1 cellular context compared by ENCODE assay signal in the genomic region with DNA sequence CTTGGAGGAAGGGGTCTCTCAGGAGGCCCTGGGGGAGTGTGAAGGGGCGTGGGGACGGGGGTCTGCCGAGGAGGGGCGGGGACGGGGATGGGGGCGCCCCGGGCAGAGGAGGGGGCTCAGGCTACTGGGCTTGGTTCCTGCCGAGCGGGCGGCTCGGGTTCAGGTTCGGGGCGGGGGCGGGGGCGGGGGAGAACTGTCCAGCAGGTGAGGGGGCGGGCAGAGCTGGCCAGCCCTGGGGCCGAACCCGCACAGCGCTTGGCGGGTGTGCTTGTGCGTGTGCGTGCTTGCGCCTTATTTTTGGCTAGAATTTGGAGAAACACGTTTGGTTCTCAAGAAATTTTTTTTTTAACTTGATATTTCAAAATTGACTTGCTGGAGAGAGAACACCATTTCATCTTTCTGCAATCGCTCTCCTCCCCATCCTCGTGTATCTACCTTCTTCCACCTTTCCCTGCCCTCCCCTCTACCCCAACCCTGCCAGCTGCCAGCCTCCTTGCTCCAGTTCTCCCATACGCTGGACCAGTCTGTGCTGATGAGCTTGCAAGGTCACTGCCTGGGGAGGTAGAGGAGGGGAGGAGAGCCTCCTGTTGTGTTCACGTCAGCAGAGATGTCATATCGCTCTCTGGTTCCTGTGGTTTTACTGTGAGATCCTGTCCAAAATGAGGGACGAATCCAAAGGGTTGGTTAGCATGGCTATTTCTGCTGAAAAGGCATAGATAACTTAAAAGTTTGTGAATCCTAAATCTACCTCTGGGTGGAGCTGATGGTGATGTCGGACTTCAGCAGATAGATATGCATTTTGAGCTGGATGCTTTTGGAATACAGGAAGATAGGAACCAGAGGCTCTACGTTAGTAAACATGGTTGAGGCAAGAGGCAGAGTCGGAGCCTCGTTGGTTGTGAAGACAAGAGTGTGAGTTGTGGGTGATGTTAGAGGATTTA.
A peak's percentile ranks its signal among the peaks of the same experiment; 100 is the strongest.
TF ChIP-seq lines count a peak whose summit lies in the region.

No MANE protein-coding gene starts in this region.

TF ChIP-seq in HepG2, 621 proteins besides CTCF, POLR2A, EP300 and RAD21 (continues in another document):
- no peak for TF ChIP-seq ZKSCAN5 (CRISPR knock-in tag; IDR thresholded peaks at IDR 0.05)
- no peak for TF ChIP-seq MTF1 (CRISPR knock-in tag; IDR thresholded peaks at IDR 0.05)
- TF ChIP-seq, protein P1, sequence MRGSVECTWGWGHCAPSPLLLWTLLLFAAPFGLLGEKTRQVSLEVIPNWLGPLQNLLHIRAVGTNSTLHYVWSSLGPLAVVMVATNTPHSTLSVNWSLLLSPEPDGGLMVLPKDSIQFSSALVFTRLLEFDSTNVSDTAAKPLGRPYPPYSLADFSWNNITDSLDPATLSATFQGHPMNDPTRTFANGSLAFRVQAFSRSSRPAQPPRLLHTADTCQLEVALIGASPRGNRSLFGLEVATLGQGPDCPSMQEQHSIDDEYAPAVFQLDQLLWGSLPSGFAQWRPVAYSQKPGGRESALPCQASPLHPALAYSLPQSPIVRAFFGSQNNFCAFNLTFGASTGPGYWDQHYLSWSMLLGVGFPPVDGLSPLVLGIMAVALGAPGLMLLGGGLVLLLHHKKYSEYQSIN (CRISPR knock-in tag; IDR thresholded peaks at IDR 0.05; ENCODE audit: borderline replicate concordance) = no peak
- no peak for TF ChIP-seq ZNF605 (CRISPR knock-in tag; IDR thresholded peaks at IDR 0.05)
- TF ChIP-seq GLI4 (CRISPR knock-in tag; IDR thresholded peaks at IDR 0.05; ENCODE audit: borderline replicate concordance) = no peak
- TF ChIP-seq, protein P2, sequence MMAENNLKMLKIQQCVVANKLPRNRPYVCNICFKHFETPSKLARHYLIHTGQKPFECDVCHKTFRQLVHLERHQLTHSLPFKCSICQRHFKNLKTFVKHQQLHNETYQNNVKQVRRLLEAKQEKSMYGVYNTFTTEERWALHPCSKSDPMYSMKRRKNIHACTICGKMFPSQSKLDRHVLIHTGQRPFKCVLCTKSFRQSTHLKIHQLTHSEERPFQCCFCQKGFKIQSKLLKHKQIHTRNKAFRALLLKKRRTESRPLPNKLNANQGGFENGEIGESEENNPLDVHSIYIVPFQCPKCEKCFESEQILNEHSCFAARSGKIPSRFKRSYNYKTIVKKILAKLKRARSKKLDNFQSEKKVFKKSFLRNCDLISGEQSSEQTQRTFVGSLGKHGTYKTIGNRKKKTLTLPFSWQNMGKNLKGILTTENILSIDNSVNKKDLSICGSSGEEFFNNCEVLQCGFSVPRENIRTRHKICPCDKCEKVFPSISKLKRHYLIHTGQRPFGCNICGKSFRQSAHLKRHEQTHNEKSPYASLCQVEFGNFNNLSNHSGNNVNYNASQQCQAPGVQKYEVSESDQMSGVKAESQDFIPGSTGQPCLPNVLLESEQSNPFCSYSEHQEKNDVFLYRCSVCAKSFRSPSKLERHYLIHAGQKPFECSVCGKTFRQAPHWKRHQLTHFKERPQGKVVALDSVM (CRISPR knock-in tag; IDR thresholded peaks at IDR 0.05) = no peak
- TF ChIP-seq ZBTB21 (CRISPR knock-in tag; IDR thresholded peaks at IDR 0.05) = no peak
- no peak for TF ChIP-seq ZNF33B (CRISPR knock-in tag; IDR thresholded peaks at IDR 0.05)
- TF ChIP-seq FOXA1 (IDR thresholded peaks at IDR 0.05) = no peak
- TF ChIP-seq FOXA1 (CRISPR knock-in tag; IDR thresholded peaks at IDR 0.05) = 0 out of 2 replicates have a peak, but pooled peaks have one; percentile 41
- no peak for TF ChIP-seq KLF13 (CRISPR knock-in tag; IDR thresholded peaks at IDR 0.05)
- no peak for TF ChIP-seq ZNF317 (CRISPR knock-in tag; IDR thresholded peaks at IDR 0.05)
- no peak for TF ChIP-seq ZNF354B (CRISPR knock-in tag; IDR thresholded peaks at IDR 0.05)
- no peak for TF ChIP-seq TEAD2 (CRISPR knock-in tag; IDR thresholded peaks at IDR 0.05)
- peak; percentile 24 for TF ChIP-seq TEAD3 (CRISPR knock-in tag; optimal IDR thresholded peaks at IDR 0.05; ENCODE audit: borderline replicate concordance)
- TF ChIP-seq NFIB (CRISPR knock-in tag; IDR thresholded peaks at IDR 0.05; ENCODE audit: borderline replicate concordance) = no peak
- TF ChIP-seq, protein P3, sequence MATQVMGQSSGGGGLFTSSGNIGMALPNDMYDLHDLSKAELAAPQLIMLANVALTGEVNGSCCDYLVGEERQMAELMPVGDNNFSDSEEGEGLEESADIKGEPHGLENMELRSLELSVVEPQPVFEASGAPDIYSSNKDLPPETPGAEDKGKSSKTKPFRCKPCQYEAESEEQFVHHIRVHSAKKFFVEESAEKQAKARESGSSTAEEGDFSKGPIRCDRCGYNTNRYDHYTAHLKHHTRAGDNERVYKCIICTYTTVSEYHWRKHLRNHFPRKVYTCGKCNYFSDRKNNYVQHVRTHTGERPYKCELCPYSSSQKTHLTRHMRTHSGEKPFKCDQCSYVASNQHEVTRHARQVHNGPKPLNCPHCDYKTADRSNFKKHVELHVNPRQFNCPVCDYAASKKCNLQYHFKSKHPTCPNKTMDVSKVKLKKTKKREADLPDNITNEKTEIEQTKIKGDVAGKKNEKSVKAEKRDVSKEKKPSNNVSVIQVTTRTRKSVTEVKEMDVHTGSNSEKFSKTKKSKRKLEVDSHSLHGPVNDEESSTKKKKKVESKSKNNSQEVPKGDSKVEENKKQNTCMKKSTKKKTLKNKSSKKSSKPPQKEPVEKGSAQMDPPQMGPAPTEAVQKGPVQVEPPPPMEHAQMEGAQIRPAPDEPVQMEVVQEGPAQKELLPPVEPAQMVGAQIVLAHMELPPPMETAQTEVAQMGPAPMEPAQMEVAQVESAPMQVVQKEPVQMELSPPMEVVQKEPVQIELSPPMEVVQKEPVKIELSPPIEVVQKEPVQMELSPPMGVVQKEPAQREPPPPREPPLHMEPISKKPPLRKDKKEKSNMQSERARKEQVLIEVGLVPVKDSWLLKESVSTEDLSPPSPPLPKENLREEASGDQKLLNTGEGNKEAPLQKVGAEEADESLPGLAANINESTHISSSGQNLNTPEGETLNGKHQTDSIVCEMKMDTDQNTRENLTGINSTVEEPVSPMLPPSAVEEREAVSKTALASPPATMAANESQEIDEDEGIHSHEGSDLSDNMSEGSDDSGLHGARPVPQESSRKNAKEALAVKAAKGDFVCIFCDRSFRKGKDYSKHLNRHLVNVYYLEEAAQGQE (IDR thresholded peaks at IDR 0.05; ENCODE audit: borderline replicate concordance in 1 of 2, low read depth in 1 of 2, low read length in 2 of 2) = peak; percentile 15 to 48
- no peak for TF ChIP-seq HMG20A (CRISPR knock-in tag; IDR thresholded peaks at IDR 0.05; ENCODE audit: borderline replicate concordance)
- no peak for TF ChIP-seq ZNF256 (CRISPR knock-in tag; conservative IDR thresholded peaks at IDR 0.05)
- TF ChIP-seq, protein P4, sequence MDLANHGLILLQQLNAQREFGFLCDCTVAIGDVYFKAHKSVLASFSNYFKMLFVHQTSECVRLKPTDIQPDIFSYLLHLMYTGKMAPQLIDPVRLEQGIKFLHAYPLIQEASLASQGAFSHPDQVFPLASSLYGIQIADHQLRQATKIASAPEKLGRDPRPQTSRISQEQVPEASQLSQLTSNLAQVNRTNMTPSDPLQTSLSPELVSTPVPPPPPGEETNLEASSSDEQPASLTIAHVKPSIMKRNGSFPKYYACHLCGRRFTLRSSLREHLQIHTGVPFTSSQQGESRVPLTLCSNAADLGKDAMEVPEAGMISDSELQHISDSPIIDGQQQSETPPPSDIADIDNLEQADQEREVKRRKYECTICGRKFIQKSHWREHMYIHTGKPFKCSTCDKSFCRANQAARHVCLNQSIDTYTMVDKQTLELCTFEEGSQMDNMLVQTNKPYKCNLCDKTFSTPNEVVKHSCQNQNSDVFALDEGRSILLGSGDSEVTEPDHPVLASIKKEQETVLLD (CRISPR knock-in tag; IDR thresholded peaks at IDR 0.05; ENCODE audit: low read depth) = 0 out of 2 replicates have a peak, but pooled peaks have one; percentile 12
- no peak for TF ChIP-seq ZNF337 (CRISPR knock-in tag; IDR thresholded peaks at IDR 0.05; ENCODE audit: borderline replicate concordance, low read depth)
- TF ChIP-seq ZNF552 (CRISPR knock-in tag; IDR thresholded peaks at IDR 0.05; ENCODE audit: borderline replicate concordance) = no peak
- TF ChIP-seq CAMTA2 (CRISPR knock-in tag; IDR thresholded peaks at IDR 0.05; ENCODE audit: borderline replicate concordance) = no peak
- TF ChIP-seq, protein P5, sequence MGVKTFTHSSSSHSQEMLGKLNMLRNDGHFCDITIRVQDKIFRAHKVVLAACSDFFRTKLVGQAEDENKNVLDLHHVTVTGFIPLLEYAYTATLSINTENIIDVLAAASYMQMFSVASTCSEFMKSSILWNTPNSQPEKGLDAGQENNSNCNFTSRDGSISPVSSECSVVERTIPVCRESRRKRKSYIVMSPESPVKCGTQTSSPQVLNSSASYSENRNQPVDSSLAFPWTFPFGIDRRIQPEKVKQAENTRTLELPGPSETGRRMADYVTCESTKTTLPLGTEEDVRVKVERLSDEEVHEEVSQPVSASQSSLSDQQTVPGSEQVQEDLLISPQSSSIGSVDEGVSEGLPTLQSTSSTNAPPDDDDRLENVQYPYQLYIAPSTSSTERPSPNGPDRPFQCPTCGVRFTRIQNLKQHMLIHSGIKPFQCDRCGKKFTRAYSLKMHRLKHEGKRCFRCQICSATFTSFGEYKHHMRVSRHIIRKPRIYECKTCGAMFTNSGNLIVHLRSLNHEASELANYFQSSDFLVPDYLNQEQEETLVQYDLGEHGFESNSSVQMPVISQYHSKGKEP (CRISPR knock-in tag; IDR thresholded peaks at IDR 0.05) = no peak
- peak; percentile 46; the same call in 1 of the 2 replicates for TF ChIP-seq FOXK1 (CRISPR knock-in tag; IDR thresholded peaks at IDR 0.05; ENCODE audit: borderline replicate concordance, low read depth)
- TF ChIP-seq ZBTB7A (CRISPR knock-in tag; IDR thresholded peaks at IDR 0.05) = no peak
- no peak for TF ChIP-seq MAZ (IDR thresholded peaks at IDR 0.05; ENCODE audit: borderline replicate concordance, low read depth, low read length)
- TF ChIP-seq MAZ (CRISPR knock-in tag; IDR thresholded peaks at IDR 0.05; ENCODE audit: low read depth) = no peak
- no peak for TF ChIP-seq XRCC5 (optimal IDR thresholded peaks at IDR 0.05; ENCODE audit: low read length)
- TF ChIP-seq, protein P6, sequence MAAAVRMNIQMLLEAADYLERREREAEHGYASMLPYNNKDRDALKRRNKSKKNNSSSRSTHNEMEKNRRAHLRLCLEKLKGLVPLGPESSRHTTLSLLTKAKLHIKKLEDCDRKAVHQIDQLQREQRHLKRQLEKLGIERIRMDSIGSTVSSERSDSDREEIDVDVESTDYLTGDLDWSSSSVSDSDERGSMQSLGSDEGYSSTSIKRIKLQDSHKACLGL (CRISPR knock-in tag; IDR thresholded peaks at IDR 0.05) = no peak
- no peak for TF ChIP-seq TBX3 (IDR thresholded peaks at IDR 0.05; ENCODE audit: borderline replicate concordance)
- TF ChIP-seq SUZ12 (IDR thresholded peaks at IDR 0.05; ENCODE audit: low read depth, low read length) = no peak
- TF ChIP-seq, protein P7, sequence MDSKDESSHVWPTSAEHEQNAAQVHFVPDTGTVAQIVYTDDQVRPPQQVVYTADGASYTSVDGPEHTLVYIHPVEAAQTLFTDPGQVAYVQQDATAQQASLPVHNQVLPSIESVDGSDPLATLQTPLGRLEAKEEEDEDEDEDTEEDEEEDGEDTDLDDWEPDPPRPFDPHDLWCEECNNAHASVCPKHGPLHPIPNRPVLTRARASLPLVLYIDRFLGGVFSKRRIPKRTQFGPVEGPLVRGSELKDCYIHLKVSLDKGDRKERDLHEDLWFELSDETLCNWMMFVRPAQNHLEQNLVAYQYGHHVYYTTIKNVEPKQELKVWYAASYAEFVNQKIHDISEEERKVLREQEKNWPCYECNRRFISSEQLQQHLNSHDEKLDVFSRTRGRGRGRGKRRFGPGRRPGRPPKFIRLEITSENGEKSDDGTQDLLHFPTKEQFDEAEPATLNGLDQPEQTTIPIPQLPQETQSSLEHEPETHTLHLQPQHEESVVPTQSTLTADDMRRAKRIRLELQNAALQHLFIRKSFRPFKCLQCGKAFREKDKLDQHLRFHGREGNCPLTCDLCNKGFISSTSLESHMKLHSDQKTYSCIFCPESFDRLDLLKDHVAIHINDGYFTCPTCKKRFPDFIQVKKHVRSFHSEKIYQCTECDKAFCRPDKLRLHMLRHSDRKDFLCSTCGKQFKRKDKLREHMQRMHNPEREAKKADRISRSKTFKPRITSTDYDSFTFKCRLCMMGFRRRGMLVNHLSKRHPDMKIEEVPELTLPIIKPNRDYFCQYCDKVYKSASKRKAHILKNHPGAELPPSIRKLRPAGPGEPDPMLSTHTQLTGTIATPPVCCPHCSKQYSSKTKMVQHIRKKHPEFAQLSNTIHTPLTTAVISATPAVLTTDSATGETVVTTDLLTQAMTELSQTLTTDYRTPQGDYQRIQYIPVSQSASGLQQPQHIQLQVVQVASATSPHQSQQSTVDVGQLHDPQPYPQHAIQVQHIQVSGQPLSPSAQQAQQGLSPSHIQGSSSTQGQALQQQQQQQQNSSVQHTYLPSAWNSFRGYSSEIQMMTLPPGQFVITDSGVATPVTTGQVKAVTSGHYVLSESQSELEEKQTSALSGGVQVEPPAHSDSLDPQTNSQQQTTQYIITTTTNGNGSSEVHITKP (CRISPR knock-in tag; IDR thresholded peaks at IDR 0.05; ENCODE audit: low read depth) = peak; percentile 51; the same call in 1 of the 2 replicates
- TF ChIP-seq NR2F1 (CRISPR knock-in tag; IDR thresholded peaks at IDR 0.05) = no peak
- TF ChIP-seq, protein P8, sequence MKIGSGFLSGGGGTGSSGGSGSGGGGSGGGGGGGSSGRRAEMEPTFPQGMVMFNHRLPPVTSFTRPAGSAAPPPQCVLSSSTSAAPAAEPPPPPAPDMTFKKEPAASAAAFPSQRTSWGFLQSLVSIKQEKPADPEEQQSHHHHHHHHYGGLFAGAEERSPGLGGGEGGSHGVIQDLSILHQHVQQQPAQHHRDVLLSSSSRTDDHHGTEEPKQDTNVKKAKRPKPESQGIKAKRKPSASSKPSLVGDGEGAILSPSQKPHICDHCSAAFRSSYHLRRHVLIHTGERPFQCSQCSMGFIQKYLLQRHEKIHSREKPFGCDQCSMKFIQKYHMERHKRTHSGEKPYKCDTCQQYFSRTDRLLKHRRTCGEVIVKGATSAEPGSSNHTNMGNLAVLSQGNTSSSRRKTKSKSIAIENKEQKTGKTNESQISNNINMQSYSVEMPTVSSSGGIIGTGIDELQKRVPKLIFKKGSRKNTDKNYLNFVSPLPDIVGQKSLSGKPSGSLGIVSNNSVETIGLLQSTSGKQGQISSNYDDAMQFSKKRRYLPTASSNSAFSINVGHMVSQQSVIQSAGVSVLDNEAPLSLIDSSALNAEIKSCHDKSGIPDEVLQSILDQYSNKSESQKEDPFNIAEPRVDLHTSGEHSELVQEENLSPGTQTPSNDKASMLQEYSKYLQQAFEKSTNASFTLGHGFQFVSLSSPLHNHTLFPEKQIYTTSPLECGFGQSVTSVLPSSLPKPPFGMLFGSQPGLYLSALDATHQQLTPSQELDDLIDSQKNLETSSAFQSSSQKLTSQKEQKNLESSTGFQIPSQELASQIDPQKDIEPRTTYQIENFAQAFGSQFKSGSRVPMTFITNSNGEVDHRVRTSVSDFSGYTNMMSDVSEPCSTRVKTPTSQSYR (CRISPR knock-in tag; IDR thresholded peaks at IDR 0.05; ENCODE audit: borderline replicate concordance) = no peak
- TF ChIP-seq NKX3-1 (CRISPR knock-in tag; IDR thresholded peaks at IDR 0.05) = no peak
- TF ChIP-seq NFKB2 (CRISPR knock-in tag; IDR thresholded peaks at IDR 0.05; ENCODE audit: borderline replicate concordance) = no peak
- TF ChIP-seq ZNF598 (CRISPR knock-in tag; IDR thresholded peaks at IDR 0.05; ENCODE audit: borderline replicate concordance) = no peak
- peak; percentile 1; the same call in 1 of the 2 replicates for TF ChIP-seq MAFF (IDR thresholded peaks at IDR 0.05; ENCODE audit: low read depth, low read length)
- TF ChIP-seq KAT8 (CRISPR knock-in tag; IDR thresholded peaks at IDR 0.05) = 0 out of 2 replicates have a peak, but pooled peaks have one; percentile 15
- TF ChIP-seq SAP130 (CRISPR knock-in tag; IDR thresholded peaks at IDR 0.05; ENCODE audit: low read depth) = peak; percentile 49
- no peak for TF ChIP-seq RBM22 (optimal IDR thresholded peaks at IDR 0.05; ENCODE audit: low read length)
